In the genomic region with DNA sequence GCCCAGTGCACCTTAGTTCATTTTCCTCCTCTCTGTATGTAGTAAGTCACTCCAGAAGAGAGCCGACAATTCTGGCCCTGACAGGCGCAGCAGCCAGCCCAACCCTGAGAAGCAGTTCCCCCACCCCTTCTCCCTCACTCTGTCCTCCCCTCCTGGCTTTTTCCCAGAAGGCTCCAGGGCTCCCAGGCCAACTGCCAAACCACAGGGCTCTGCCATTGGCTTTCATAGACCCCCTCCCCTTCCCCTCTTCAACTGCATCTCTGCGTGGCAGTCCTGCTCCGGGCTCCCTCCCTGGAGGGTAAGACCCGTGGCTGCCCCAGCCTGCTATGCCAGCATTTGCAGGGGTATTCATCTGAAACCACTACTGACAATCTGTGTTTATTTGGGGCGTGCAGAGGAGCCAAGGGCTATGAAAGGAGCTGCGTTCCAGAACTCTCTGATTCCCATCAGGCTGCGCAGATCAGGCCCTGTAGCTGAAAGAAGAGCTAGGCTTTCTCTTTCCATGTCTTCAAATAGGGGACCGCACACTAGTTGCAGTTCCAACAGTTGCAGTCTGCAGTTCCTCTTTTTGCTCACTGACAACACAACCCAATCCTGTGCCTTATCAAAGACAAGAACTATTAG, we compare ENCODE assay signal across 7 cellular contexts.
DNase-seq lines count a peak whose midpoint lies in the region; ATAC-seq and TF ChIP-seq lines count a peak whose summit lies in the region.

No MANE protein-coding gene starts in this region.

- H3K9me3 ChIP-seq in OCI-LY3 (ENCODE audit: insufficient read depth, low read length) = no peaks in the 10 kb centered on the region

- TF ChIP-seq CTCF in OCI-LY3 (IDR thresholded peaks at IDR 0.05; ENCODE audit: low read depth, low read length) = no peak

- H2AFZ ChIP-seq in OCI-LY3 (ENCODE audit: low read depth, low read length) = no peak overlapping the region

- no peak overlapping the region for H3K9ac ChIP-seq in OCI-LY3 (ENCODE audit: low read length)

- H3K4me3 ChIP-seq in OCI-LY3 (ENCODE audit: low read length) = no peak overlapping the region

- peaks cover 4% of the 10 kb centered on the region for H3K4me1 ChIP-seq in OCI-LY3 (ENCODE audit: low read length)

- H3K4me2 ChIP-seq in OCI-LY3 (ENCODE audit: low read length) = peak overlapping the region; percentile 34

- H3K27ac ChIP-seq in OCI-LY3 (ENCODE audit: low read length) = no peak overlapping the region

- intact Hi-C loops in posterior vena cava (cut with DNase I) = no loop called here

- H3K27me3 ChIP-seq in OCI-LY3 (ENCODE audit: low read depth, low read length) = peaks cover 13% of the 10 kb centered on the region; the same call in 1 of the 2 replicates

- ATAC-seq in GM19395 (IDR thresholded peaks at IDR 0.05; ENCODE audit: unreplicated experiment) (peak; percentile 96), HG03159 (IDR thresholded peaks at IDR 0.05; ENCODE audit: unreplicated experiment) (peak; percentile 97)

- H3K36me3 ChIP-seq in OCI-LY3 (replicated peaks; ENCODE audit: low read depth, low read length) = no peaks in the 10 kb centered on the region

- no peaks in the 10 kb centered on the region for H3K79me2 ChIP-seq in OCI-LY3 (ENCODE audit: low read length)

- peak; percentile 81 for DNase-seq in globus pallidus (ENCODE audit: low spot score)
- peak; percentile 91 for DNase-seq in posterior vena cava (ENCODE audit: low spot score)
- no peak for DNase-seq in cerebellar nuclear complex (lab: John Stamatoyannopoulos, UW)
- no peak for DNase-seq in stimulated activated CD4-positive, alpha-beta T cell treated with anti-CD3 and anti-CD28 coated beads, Interleukin-2, amount 100 ng/mL, for 24 hours

- H4K20me1 ChIP-seq in OCI-LY3 (ENCODE audit: insufficient read depth, low read length) = peaks cover 3% of the 10 kb centered on the region; the same call in 1 of the 2 replicates

Comparison
In these comparisons a context has a peak if more than half of its experiments do, and no peak if none do; other contexts are left out.
1. DNase-seq: peak in globus pallidus (single experiment) and posterior vena cava (single experiment); none in cerebellar nuclear complex (0 of 2) and stimulated activated CD4-positive, alpha-beta T cell treated with anti-CD3 and anti-CD28 coated beads, Interleukin-2, amount 100 ng/mL, for 24 hours (0 of 2).